ENCODE assay signal across 1 cellular context in the genomic region with DNA sequence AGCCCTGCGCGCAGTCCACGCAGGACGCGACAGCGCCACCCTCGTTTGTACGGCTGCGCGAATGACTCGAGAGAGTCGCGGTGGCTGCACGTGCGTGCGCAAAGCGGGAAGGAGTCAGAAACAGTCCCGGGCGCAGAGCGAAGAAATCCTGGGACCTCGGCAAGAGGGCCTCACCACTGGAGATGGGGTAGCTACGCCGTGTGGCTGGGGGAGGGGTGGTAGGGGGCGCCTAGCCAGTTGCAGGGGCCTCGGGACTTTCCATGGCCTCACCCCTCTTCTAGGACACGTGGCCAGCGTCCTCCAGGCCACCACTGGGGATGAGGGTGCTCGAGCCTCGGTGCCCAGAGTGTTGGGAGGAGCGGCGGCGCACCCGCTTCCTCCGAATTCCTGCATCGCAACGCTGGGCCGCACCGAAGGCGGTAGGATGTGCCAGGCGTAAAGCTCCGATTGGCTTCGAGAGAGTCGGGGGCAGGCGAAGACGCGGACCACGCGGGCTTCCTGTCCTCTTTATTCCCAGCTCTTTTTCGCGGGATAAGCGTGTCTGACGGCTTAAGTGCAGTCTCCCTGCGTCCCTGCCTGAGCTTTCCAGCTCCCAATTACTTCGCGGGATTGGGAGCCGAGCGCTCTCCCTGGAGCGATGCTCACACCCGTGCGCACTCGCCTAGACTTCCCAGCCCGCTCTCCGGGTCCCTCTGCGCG.
A peak's percentile ranks its signal among the peaks of the same experiment; 100 is the strongest.
TF ChIP-seq lines count a peak whose summit lies in the region.

No MANE protein-coding gene starts in this region.

TF ChIP-seq in HepG2, 621 proteins besides CTCF, POLR2A, EP300 and RAD21:
- TF ChIP-seq ZNF225 (CRISPR knock-in tag; IDR thresholded peaks at IDR 0.05), result 0 out of 2 replicates have a peak, but pooled peaks have one; percentile 62
- TF ChIP-seq ZMYM4 (CRISPR knock-in tag; IDR thresholded peaks at IDR 0.05), result peak; percentile 16; the same call in 1 of the 2 replicates
- no peak for TF ChIP-seq TARDBP (CRISPR knock-in tag; IDR thresholded peaks at IDR 0.05)
- TF ChIP-seq ZFAT (CRISPR knock-in tag; conservative IDR thresholded peaks at IDR 0.05), result no peak
- TF ChIP-seq ZBTB7A (CRISPR knock-in tag; IDR thresholded peaks at IDR 0.05), result 0 out of 2 replicates have a peak, but pooled peaks have one; percentile 16
- peak; percentile 65; the same call in 1 of the 2 replicates for TF ChIP-seq REL (CRISPR knock-in tag; conservative IDR thresholded peaks at IDR 0.05)
- TF ChIP-seq RBM39 (IDR thresholded peaks at IDR 0.05; ENCODE audit: low read depth, low read length, poor library complexity, severe bottlenecking), result peak; percentile 75
